Comparison of ENCODE assay signal across 14 cellular contexts in the genomic region with DNA sequence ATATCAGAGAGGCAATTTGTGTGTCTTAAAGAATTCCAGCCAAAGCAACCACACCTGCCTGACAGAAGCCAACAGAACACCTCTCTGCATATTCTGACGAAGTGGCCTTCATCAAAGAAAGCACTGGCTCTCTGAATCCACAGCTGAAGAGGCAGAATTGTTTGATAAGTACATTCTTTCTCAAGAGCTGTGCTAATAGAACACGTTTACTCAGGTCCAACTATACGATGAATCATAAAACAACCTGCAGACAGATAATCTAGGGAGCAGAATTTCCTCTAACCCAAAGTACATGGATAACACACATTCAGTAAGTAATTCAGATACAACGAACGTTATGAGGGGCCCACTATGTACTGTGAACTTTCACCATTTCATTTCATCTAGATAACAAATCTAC. TPM values are rescaled to one million over a fixed set of nuclear protein-coding genes. Genes with fewer than 3 reads are reported as not detected.
DNase-seq lines count a peak whose midpoint lies in the region; ATAC-seq and FAIRE-seq lines count a peak whose summit lies in the region.
"Had no signal": no experiment of that assay in that cellular context is flagged by ENCODE, and none has a peak within 500 bp of the region (broad histone marks: within the 10 kb centered on the region; RNA-seq: fewer than 3 reads in every experiment).

No MANE protein-coding gene starts in this region.

- peak; percentile 31 for ATAC-seq in esophagus mucosa

- no peaks in the 10 kb centered on the region for H3K36me3 ChIP-seq in small intestine (ENCODE audit: control insufficient read depth in 2 of 2, insufficient read depth in 2 of 2, low read length in 2 of 2)
- H3K36me3 ChIP-seq: BE2C, SJCRH30 had no signal

- DNase-seq in HPDE6-E6E7 (ENCODE audit: extremely low spot score): peak; percentile 23
- DNase-seq in NCI-H510A treated with DMSO at 0.1 percent for 48 hours (lab: John Stamatoyannopoulos, UW): peak; percentile 68
- DNase-seq in small intestine: peak; percentile 90
- no peak for DNase-seq in mucosa of gallbladder (ENCODE audit: low spot score)
- no peak for DNase-seq in C1 segment of cervical spinal cord (lab: John Stamatoyannopoulos, UW)
- no peak for DNase-seq in superior temporal gyrus (ENCODE audit: extremely low spot score)
- DNase-seq: BE2C, H7, NCI-H1436 treated with DMSO at 0.1 percent for 48 hours, NCI-H2081 treated with DMSO at 0.1 percent for 48 hours, NCI-H446 treated with DMSO at 0.1 percent for 48 hours, SJCRH30 had no signal

- WGBS in small intestine, 3 donors: 9 to 45% (median 29%) methylated on average over 5 of the region's 5 CpGs

- no peak overlapping the region for H3K4me3 ChIP-seq in small intestine (ENCODE audit: low read depth in 1 of 2, low read length in 2 of 2)
- H3K4me3 ChIP-seq: SJCRH30 had no signal

- H3K9me3 ChIP-seq in small intestine (ENCODE audit: control insufficient read depth, low read depth): no peaks in the 10 kb centered on the region
- H3K9me3 ChIP-seq: BE2C, SJCRH30 had no signal

- H3K4me1 ChIP-seq in small intestine (ENCODE audit: control insufficient read depth in 2 of 2, insufficient read depth in 1 of 2, low read depth in 1 of 2, low read length in 1 of 2): peaks cover 0 to 2% of the 10 kb centered on the region in 2 donors
- H3K4me1 ChIP-seq: BE2C had no signal

- FAIRE-seq in small intestine (lab: Jason Lieb, UNC): no peak

- no peak overlapping the region for H3K27ac ChIP-seq in small intestine (ENCODE audit: low read depth in 1 of 2, low read length in 1 of 2)
- H3K27ac ChIP-seq: SJCRH30 had no signal

- no peaks in the 10 kb centered on the region for H3K27me3 ChIP-seq in small intestine (ENCODE audit: control insufficient read depth in 2 of 2, insufficient read depth in 2 of 2, low read length in 2 of 2)
- H3K27me3 ChIP-seq: SJCRH30 had no signal

RNA-seq across cellular contexts. Expression of a gene that starts 25.4 kb away (rescaled TPM):
- total RNA-seq in esophagus mucosa (1.8 TPM), mucosa of gallbladder (134 TPM)
- polyA plus RNA-seq in small intestine: 1 to 10 TPM in 1 of 3 donors, under 1 TPM in 1, not detected in 1; 0.45 to 2.5 TPM
- total RNA-seq: RPMI7951 had no signal

Comparison
In these comparisons a context has a peak if more than half of its experiments do, and no peak if none do; other contexts are left out.
1. DNase-seq: peak in HPDE6-E6E7 (single experiment), NCI-H510A treated with DMSO at 0.1 percent for 48 hours (single experiment) and small intestine (single experiment); none in mucosa of gallbladder (single experiment), C1 segment of cervical spinal cord (0 of 14) and superior temporal gyrus (single experiment).
2. RNA of a gene that starts 25.4 kb away (total RNA-seq): 134 TPM in mucosa of gallbladder (single experiment); 1.8 TPM in esophagus mucosa (single experiment); every median in the first group is over 10 times any median in the second.